ENCODE assay signal across 1 cellular context in genomic region chr9:85884236-85884635, GRCh38.
TF ChIP-seq lines count a peak whose summit lies in the region.

No MANE protein-coding gene starts in this region.

TF ChIP-seq in H1, 55 proteins besides CTCF, POLR2A, EP300 and RAD21:
- no peak for TF ChIP-seq POLR2AphosphoS5 (IDR thresholded peaks at IDR 0.05; ENCODE audit: low read depth, low read length)
- TF ChIP-seq MAFK (IDR thresholded peaks at IDR 0.05; ENCODE audit: low read depth, low read length), result no peak
- no peak for TF ChIP-seq FOSL1 (IDR thresholded peaks at IDR 0.05; ENCODE audit: insufficient read depth, low read depth, low read length)
- no peak for TF ChIP-seq CEBPB (IDR thresholded peaks at IDR 0.05; ENCODE audit: low read depth, low read length)
- no peak for TF ChIP-seq YY1 (IDR thresholded peaks at IDR 0.05; ENCODE audit: low read depth, low read length)
- no peak for TF ChIP-seq HDAC6 (IDR thresholded peaks at IDR 0.05; ENCODE audit: low read depth, low read length)
- TF ChIP-seq BRCA1 (IDR thresholded peaks at IDR 0.05; ENCODE audit: low read depth, low read length), result no peak
- TF ChIP-seq ATF2 (IDR thresholded peaks at IDR 0.05; ENCODE audit: low read length), result no peak
- no peak for TF ChIP-seq TAF1 (IDR thresholded peaks at IDR 0.05; ENCODE audit: low read depth, low read length)
- TF ChIP-seq CBX5 (IDR thresholded peaks at IDR 0.05; ENCODE audit: low read depth, low read length), result no peak
- TF ChIP-seq PHF8 (conservative IDR thresholded peaks at IDR 0.05; ENCODE audit: low read depth, low read length), result no peak
- no peak for TF ChIP-seq BCL11A (IDR thresholded peaks at IDR 0.05; ENCODE audit: low read depth in 2 of 2, low read length in 2 of 2)
- no peak for TF ChIP-seq TEAD4 (IDR thresholded peaks at IDR 0.05; ENCODE audit: low read depth, low read length)
- no peak for TF ChIP-seq EZH2 (IDR thresholded peaks at IDR 0.05; ENCODE audit: low read depth, low read length, severe bottlenecking)
- no peak for TF ChIP-seq JUN (IDR thresholded peaks at IDR 0.05; ENCODE audit: low read depth, low read length)
TF ChIP-seq in H1: peak in this region for 0.
